Comparison of ENCODE assay signal across 8 cellular contexts in genomic region chr19:1942934-1943555, GRCh38. TPM values are rescaled to one million over a fixed set of nuclear protein-coding genes. Genes with fewer than 3 reads are reported as not detected.
DNase-seq lines count a peak whose midpoint lies in the region; ATAC-seq and TF ChIP-seq lines count a peak whose summit lies in the region.

No MANE protein-coding gene starts in this region.

- CTCF ChIA-PET in AG04449 (lab: Yijun Ruan, JAX), result interaction anchor here (1.6 to 2.2 kb wide), 2 partner anchors 13 to 15 kb away, joined by 7 to 10 read pairs; no protein-coding TSS in a partner anchor
- CTCF ChIA-PET in HEK293 (lab: Yijun Ruan, JAX), result interaction anchor here (0.7 to 1.3 kb wide), 3 partner anchors 14 to 1487 kb away, joined by 3 to 5 read pairs (median 3); no protein-coding TSS in a partner anchor

- H3K9me3 ChIP-seq in HEK293 (ENCODE audit: control insufficient read depth, insufficient read depth, low read depth, low read length) (no peaks in the 10 kb centered on the region), lung (ENCODE audit: control insufficient read depth in 2 of 2, insufficient read depth in 1 of 2, low read length in 1 of 2) (no peaks in the 10 kb centered on the region), vagina (no peaks in the 10 kb centered on the region)

- H3K36me3 ChIP-seq in HEK293 (ENCODE audit: control insufficient read depth in 2 of 2, insufficient read depth in 1 of 2, low read length in 2 of 2) (peaks cover 0 to 5% of the 10 kb centered on the region in 2 experiments; a peak in 2 of 3 replicates), lung (ENCODE audit: control insufficient read depth in 2 of 2, insufficient read depth in 2 of 2, low read length in 2 of 2) (no peaks in the 10 kb centered on the region), vagina (no peaks in the 10 kb centered on the region)

- H3K4me3 ChIP-seq in AG04449 (ENCODE audit: low read depth, low read length), result peak overlapping the region; percentile 84
- H3K4me3 ChIP-seq in HEK293 (ENCODE audit: low read depth, low read length), result peak overlapping the region; percentile 91
- H3K4me3 ChIP-seq in astrocyte of the cerebellum (ENCODE audit: low read depth, low read length), result peak overlapping the region; percentile 75
- H3K4me3 ChIP-seq in lung, result no peak overlapping the region
- peak overlapping the region; percentile 55 to 79 for H3K4me3 ChIP-seq in vagina

- TF ChIP-seq CTCF in AG04449 (IDR thresholded peaks at IDR 0.05; ENCODE audit: insufficient read depth, low read length, missing control alignments), result no peak
- no peak for TF ChIP-seq CTCF in HEK293 (tag by site-specific recombination; IDR thresholded peaks at IDR 0.05)
- no peak for TF ChIP-seq CTCF in astrocyte of the cerebellum (IDR thresholded peaks at IDR 0.05; ENCODE audit: low read depth, low read length, missing control alignments)
- no peak for TF ChIP-seq CTCF in lung (IDR thresholded peaks at IDR 0.05; ENCODE audit: control extremely low read depth, extremely low read depth)
- no peak for TF ChIP-seq CTCF in vagina (IDR thresholded peaks at IDR 0.05)

- no peak for ATAC-seq in lung (ENCODE audit: insufficient read depth, low FRiP score)
- ATAC-seq in GM19395 (IDR thresholded peaks at IDR 0.05; ENCODE audit: unreplicated experiment), result no peak
- no peak for ATAC-seq in HG03521 (IDR thresholded peaks at IDR 0.05; ENCODE audit: unreplicated experiment)

- no peak for TF ChIP-seq POLR2A in vagina (IDR thresholded peaks at IDR 0.05)

- H3K27me3 ChIP-seq in lung (ENCODE audit: control insufficient read depth, insufficient read depth) (no peaks in the 10 kb centered on the region), vagina (no peaks in the 10 kb centered on the region)

- intact Hi-C loops in vagina (cut with DNase I), result no loop called here

- POLR2A ChIA-PET in AG04449 (lab: Yijun Ruan, JAX), result no interaction called here
- POLR2A ChIA-PET in HEK293 (lab: Yijun Ruan, JAX), result interaction anchor here (0.6 kb wide), 1 partner anchor 947 kb away, joined by 3 read pairs; no protein-coding TSS in a partner anchor

- H3K4me1 ChIP-seq in HEK293 (ENCODE audit: control insufficient read depth, insufficient read depth, low read length), result peaks cover 3% of the 10 kb centered on the region
- H3K4me1 ChIP-seq in lung (ENCODE audit: control insufficient read depth in 2 of 2, insufficient read depth in 2 of 2, low read length in 2 of 2), result peaks cover 0 to 17% of the 10 kb centered on the region in 2 donors
- H3K4me1 ChIP-seq in vagina, result peaks cover 63% of the 10 kb centered on the region

- in situ Hi-C loops in astrocyte of the cerebellum (cut with HindIII; ENCODE audit: low sequenced_read_pairs), result no loop called here

- DNase-seq in AG04449 (ENCODE audit: low read depth, low spot score) (no peak), astrocyte of the cerebellum (ENCODE audit: low read depth) (no peak), lung (ENCODE audit: low spot score) (no peak), vagina (ENCODE audit: extremely low spot score in 2 of 2) (no peak), NK-92 (lab: John Stamatoyannopoulos, UW; ENCODE audit: unreplicated experiment) (no peak)

- WGBS in lung, 2 donors, result 11 to 22% methylated on average over 21 of the region's 21 CpGs

- H3K27ac ChIP-seq in HEK293 (ENCODE audit: extremely low read depth, low read depth, low read length), result peak overlapping the region; percentile 90; the same call in 1 of the 2 replicates
- H3K27ac ChIP-seq in lung (ENCODE audit: low read depth in 1 of 2, low read length in 1 of 2), result peak overlapping the region; percentile 18 to 96
- peak overlapping the region; percentile 91 for H3K27ac ChIP-seq in vagina

TF ChIP-seq in HEK293, 187 proteins besides CTCF, POLR2A, EP300 and RAD21:
- TF ChIP-seq, protein P1, sequence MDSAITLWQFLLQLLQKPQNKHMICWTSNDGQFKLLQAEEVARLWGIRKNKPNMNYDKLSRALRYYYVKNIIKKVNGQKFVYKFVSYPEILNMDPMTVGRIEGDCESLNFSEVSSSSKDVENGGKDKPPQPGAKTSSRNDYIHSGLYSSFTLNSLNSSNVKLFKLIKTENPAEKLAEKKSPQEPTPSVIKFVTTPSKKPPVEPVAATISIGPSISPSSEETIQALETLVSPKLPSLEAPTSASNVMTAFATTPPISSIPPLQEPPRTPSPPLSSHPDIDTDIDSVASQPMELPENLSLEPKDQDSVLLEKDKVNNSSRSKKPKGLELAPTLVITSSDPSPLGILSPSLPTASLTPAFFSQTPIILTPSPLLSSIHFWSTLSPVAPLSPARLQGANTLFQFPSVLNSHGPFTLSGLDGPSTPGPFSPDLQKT (IDR thresholded peaks at IDR 0.05; ENCODE audit: borderline replicate concordance, low read depth, low read length), result no peak
- peak; percentile 97 for TF ChIP-seq ZIC2 (tag by site-specific recombination; IDR thresholded peaks at IDR 0.05)
- no peak for TF ChIP-seq ZNF658 (tag by site-specific recombination; IDR thresholded peaks at IDR 0.05)
- peak; percentile 56 for TF ChIP-seq ZNF600 (tag by site-specific recombination; IDR thresholded peaks at IDR 0.05)
- no peak for TF ChIP-seq ZNF202 (tag by site-specific recombination; IDR thresholded peaks at IDR 0.05; ENCODE audit: borderline replicate concordance)
- TF ChIP-seq, protein P2, sequence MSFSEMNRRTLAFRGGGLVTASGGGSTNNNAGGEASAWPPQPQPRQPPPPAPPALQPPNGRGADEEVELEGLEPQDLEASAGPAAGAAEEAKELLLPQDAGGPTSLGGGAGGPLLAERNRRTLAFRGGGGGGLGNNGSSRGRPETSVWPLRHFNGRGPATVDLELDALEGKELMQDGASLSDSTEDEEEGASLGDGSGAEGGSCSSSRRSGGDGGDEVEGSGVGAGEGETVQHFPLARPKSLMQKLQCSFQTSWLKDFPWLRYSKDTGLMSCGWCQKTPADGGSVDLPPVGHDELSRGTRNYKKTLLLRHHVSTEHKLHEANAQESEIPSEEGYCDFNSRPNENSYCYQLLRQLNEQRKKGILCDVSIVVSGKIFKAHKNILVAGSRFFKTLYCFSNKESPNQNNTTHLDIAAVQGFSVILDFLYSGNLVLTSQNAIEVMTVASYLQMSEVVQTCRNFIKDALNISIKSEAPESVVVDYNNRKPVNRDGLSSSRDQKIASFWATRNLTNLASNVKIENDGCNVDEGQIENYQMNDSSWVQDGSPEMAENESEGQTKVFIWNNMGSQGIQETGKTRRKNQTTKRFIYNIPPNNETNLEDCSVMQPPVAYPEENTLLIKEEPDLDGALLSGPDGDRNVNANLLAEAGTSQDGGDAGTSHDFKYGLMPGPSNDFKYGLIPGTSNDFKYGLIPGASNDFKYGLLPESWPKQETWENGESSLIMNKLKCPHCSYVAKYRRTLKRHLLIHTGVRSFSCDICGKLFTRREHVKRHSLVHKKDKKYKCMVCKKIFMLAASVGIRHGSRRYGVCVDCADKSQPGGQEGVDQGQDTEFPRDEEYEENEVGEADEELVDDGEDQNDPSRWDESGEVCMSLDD (tag by site-specific recombination; IDR thresholded peaks at IDR 0.05), result peak; percentile 57; the same call in 1 of the 2 replicates
- no peak for TF ChIP-seq PRDM1 (tag by site-specific recombination; IDR thresholded peaks at IDR 0.05)
- TF ChIP-seq ZNF449 (tag by site-specific recombination; IDR thresholded peaks at IDR 0.05), result no peak
- TF ChIP-seq ZNF830 (tag by site-specific recombination; IDR thresholded peaks at IDR 0.05; ENCODE audit: low read depth), result no peak
- TF ChIP-seq ZBTB26 (tag by site-specific recombination; optimal IDR thresholded peaks at IDR 0.05), result peak; percentile 41
- TF ChIP-seq ZNF121 (tag by site-specific recombination; IDR thresholded peaks at IDR 0.05), result no peak
- TF ChIP-seq GLIS2 (tag by site-specific recombination; IDR thresholded peaks at IDR 0.05), result peak; percentile 35
- peak; percentile 96 for TF ChIP-seq GLIS1 (tag by site-specific recombination; IDR thresholded peaks at IDR 0.05)

RNA-seq across cellular contexts. Expression of gene CSNK1G2, which starts 2.1 kb away (rescaled TPM):
- 10 to 100 TPM; 50.0 to 74.4 TPM for total RNA-seq in lung
- polyA plus RNA-seq in lung, result 10 to 100 TPM; 67.1 to 80.2 TPM
- 77.6 TPM for total RNA-seq in vagina

RNA-seq across cellular contexts. Expression of gene ADAT3, which starts 37.8 kb away (rescaled TPM):
- total RNA-seq in lung (10 to 100 TPM in 1 of 2 donors, 1 to 10 TPM in 1; 4.0 to 11.9 TPM), vagina (5.2 TPM)
- polyA plus RNA-seq in lung, result 1 to 10 TPM; 6.4 to 7.2 TPM

RNA-seq across cellular contexts. Expression of gene SCAMP4, which starts 37.8 kb away (rescaled TPM):
- total RNA-seq in lung, result 10 to 100 TPM; 63.4 to 86.6 TPM
- 10 to 100 TPM; 45.7 to 49.1 TPM for polyA plus RNA-seq in lung
- total RNA-seq in vagina, result 51.3 TPM

RNA-seq across cellular contexts. Expression of gene ABHD17A, which starts 57.7 kb away (rescaled TPM):
- total RNA-seq in lung (10 to 100 TPM; 68.8 to 84.9 TPM), vagina (83.0 TPM)
- 100 to 1,000 TPM in 1 of 2 donors, 10 to 100 TPM in 1; 97.0 to 110 TPM for polyA plus RNA-seq in lung
